7 cellular contexts compared by ENCODE assay signal in genomic region chr2:26172189-26172865, GRCh38. TPM values are rescaled to one million over a fixed set of nuclear protein-coding genes. Genes with fewer than 3 reads are reported as not detected.
DNase-seq lines count a peak whose midpoint lies in the region; FAIRE-seq and TF ChIP-seq lines count a peak whose summit lies in the region.

No MANE protein-coding gene starts in this region.

- peak overlapping the region; percentile 30 for H3K56ac ChIP-seq in H1 (replicated peaks; ENCODE audit: insufficient read length, low read depth, low read length)

- no peak overlapping the region for H2BK120ac ChIP-seq in H1 (replicated peaks; ENCODE audit: low read depth, low read length)

- H3K27ac ChIP-seq in H1 (ENCODE audit: low read depth, low read length), result no peak overlapping the region
- no peak overlapping the region for H3K27ac ChIP-seq in prostate gland

- TF ChIP-seq CTCF in H1 (IDR thresholded peaks at IDR 0.05; ENCODE audit: control extremely low read depth in 1 of 3, insufficient read depth in 1 of 3, low read depth in 1 of 3, low read length in 3 of 3) (no peak), prostate gland (IDR thresholded peaks at IDR 0.05) (no peak)

- H3K79me1 ChIP-seq in H1 (ENCODE audit: low read depth, low read length), result peaks cover 8% of the 10 kb centered on the region

- peaks cover 2 to 20% of the 10 kb centered on the region in 2 experiments for H4K20me1 ChIP-seq in H1 (replicated peaks in 1 of 2; ENCODE audit: control insufficient read depth in 1 of 2, insufficient read depth in 2 of 2, low read length in 2 of 2)

- H3K23me2 ChIP-seq in H1 (ENCODE audit: low read depth, low read length), result peaks cover 9% of the 10 kb centered on the region

- no peak for TF ChIP-seq EP300 in H1 (IDR thresholded peaks at IDR 0.05; ENCODE audit: borderline replicate concordance in 1 of 2, low read depth in 2 of 2, low read length in 2 of 2)

- H3K79me2 ChIP-seq in H1 (ENCODE audit: control insufficient read depth in 1 of 2, insufficient read depth in 2 of 2, low read length in 2 of 2), result peaks cover 0 to 11% of the 10 kb centered on the region in 2 experiments; a peak in 1 of 4 replicates

- no peak for TF ChIP-seq RAD21 in H1 (IDR thresholded peaks at IDR 0.05 in 1 of 2, conservative IDR thresholded peaks at IDR 0.05 in 1 of 2; ENCODE audit: low read depth in 2 of 2, low read length in 2 of 2)

- H3K4me3 ChIP-seq in H1 (ENCODE audit: extremely low read depth in 1 of 4, insufficient read depth in 2 of 4, low read depth in 3 of 4, low read length in 4 of 4) (peak overlapping the region; percentile 30 to 74 (median 56); a peak in 7 of 8 replicates), prostate gland (peak overlapping the region; percentile 33 to 41)

- H4K5ac ChIP-seq in H1 (ENCODE audit: insufficient read length, low read depth, low read length), result no peak overlapping the region

- TF ChIP-seq POLR2A in H1 (IDR thresholded peaks at IDR 0.05; ENCODE audit: control extremely low read depth in 1 of 2, low read depth in 2 of 2, low read length in 2 of 2) (no peak), prostate gland (IDR thresholded peaks at IDR 0.05) (no peak)

- FAIRE-seq in H1 (lab: Jason Lieb, UNC), result no peak

- peak overlapping the region; percentile 72; the same call in 1 of the 2 replicates for H2BK15ac ChIP-seq in H1 (ENCODE audit: low read length)

- H3K9me3 ChIP-seq in H1 (ENCODE audit: insufficient read depth in 2 of 2, low read depth in 1 of 2, low read length in 1 of 2), result no peaks in the 10 kb centered on the region
- H3K9me3 ChIP-seq in prostate gland, result no peaks in the 10 kb centered on the region

- 0 out of 2 replicates have a peak overlapping the region, but pooled peaks have one; percentile 48 for H2BK20ac ChIP-seq in H1 (ENCODE audit: low read length)

- H3K4me1 ChIP-seq in H1 (replicated peaks in 1 of 4; ENCODE audit: control insufficient read depth in 3 of 4, insufficient read depth in 4 of 4, low read length in 3 of 4) (peaks cover 4 to 15% (median 6%) of the 10 kb centered on the region in 4 experiments; a peak in 5 of 7 replicates), prostate gland (replicated peaks) (peaks cover 4% of the 10 kb centered on the region)

- H4K8ac ChIP-seq in H1 (ENCODE audit: extremely low read depth, insufficient read depth, low read length), result no peak overlapping the region

- H3K36me3 ChIP-seq in H1 (ENCODE audit: control insufficient read depth in 2 of 4, insufficient read depth in 4 of 4, low read length in 3 of 4), result peaks cover 0 to 8% (median 2%) of the 10 kb centered on the region in 4 experiments; a peak in 3 of 8 replicates
- H3K36me3 ChIP-seq in prostate gland, result no peaks in the 10 kb centered on the region

- intact Hi-C loops in prostate gland (cut with DNase I), result no loop called here

- no peak overlapping the region for H2BK5ac ChIP-seq in H1 (ENCODE audit: low read depth, low read length)

- peaks cover 0 to 2% (median 0%) of the 10 kb centered on the region in 4 experiments; a peak in 3 of 7 replicates for H3K27me3 ChIP-seq in H1 (replicated peaks in 1 of 4; ENCODE audit: control insufficient read depth in 3 of 4, extremely low read depth in 1 of 4, insufficient read depth in 3 of 4, low read length in 3 of 4)
- H3K27me3 ChIP-seq in prostate gland (replicated peaks; ENCODE audit: insufficient read depth), result no peaks in the 10 kb centered on the region

- H2AK5ac ChIP-seq in H1 (ENCODE audit: low read depth, low read length), result no peak overlapping the region

- no peak overlapping the region for H2AFZ ChIP-seq in H1 (ENCODE audit: low read length)

- CTCF ChIA-PET in H1 (lab: Charles Lee; ENCODE audit: partially characterized antibody), result interaction anchor here (0.6 to 2.8 kb wide), 16 partner anchors 9 to 298 kb away, joined by 3 to 16 read pairs (median 3); partner anchors contain the start of gene ADGRF3

- no peak overlapping the region; a peak in 1 of 7 replicates for H3K9ac ChIP-seq in H1 (replicated peaks in 1 of 4; ENCODE audit: extremely low read depth in 1 of 4, low read depth in 3 of 4, low read length in 3 of 4)

- WGBS in H1 (ENCODE audit: extremely low coverage in 1 of 2, insufficient coverage in 1 of 2, insufficient read length in 1 of 2, insufficient replicate concordance in 2 of 2, low coverage in 1 of 2, low lambda C conversion rate in 2 of 2, missing lambda C conversion rate in 1 of 2), 2 experiments, result 46% methylated on average over 17 of the region's 56 CpGs; no CpG with 5 or more reads in 1 of the 2 experiments
- 47% methylated on average over 24 of the region's 56 CpGs for WGBS in prostate gland

- no peak overlapping the region for H4K91ac ChIP-seq in H1 (replicated peaks; ENCODE audit: insufficient read length, low read length)

- peak overlapping the region; percentile 48 for H3K18ac ChIP-seq in H1 (ENCODE audit: extremely low read depth, low read length)

- peak overlapping the region; percentile 77 for H3K4ac ChIP-seq in H1 (replicated peaks; ENCODE audit: insufficient read length, low read depth, low read length)

- POLR2A ChIA-PET in H1 (lab: Charles Lee; ENCODE audit: partially characterized antibody), result interaction anchor here (0.6 to 7.3 kb wide), 5 partner anchors 15 to 471 kb away, joined by 3 to 65 read pairs (median 3); partner anchors contain the start of gene RAB10

- peak; percentile 21 for DNase-seq in GM03348 (ENCODE audit: low spot score)
- DNase-seq in NCI-H345 (lab: John Stamatoyannopoulos, UW), result peak; percentile 48
- DNase-seq in H1 (ENCODE audit: low read depth in 1 of 2, low spot score in 2 of 2), result no peak
- no peak for DNase-seq in prostate gland (ENCODE audit: low spot score)
- no peak for DNase-seq in NCI-H1105 treated with DMSO at 0.1 percent for 48 hours (lab: John Stamatoyannopoulos, UW)
- no peak for DNase-seq in COLO668 (lab: John Stamatoyannopoulos, UW; ENCODE audit: unreplicated experiment)
- DNase-seq in effector CD4-positive, alpha-beta T cell, result no peak

- H3K23ac ChIP-seq in H1 (ENCODE audit: insufficient read length), result no peak overlapping the region

- H3K4me2 ChIP-seq in H1 (ENCODE audit: insufficient read depth in 1 of 2, low read depth in 2 of 2, low read length in 2 of 2), result peak overlapping the region; percentile 35 to 57; a peak in 3 of 4 replicates

- no peak overlapping the region for H3K14ac ChIP-seq in H1 (ENCODE audit: insufficient read length)

- H2BK12ac ChIP-seq in H1 (ENCODE audit: low read depth, low read length), result 0 out of 2 replicates have a peak overlapping the region, but pooled peaks have one; percentile 60

TF ChIP-seq in H1, 55 proteins besides CTCF, POLR2A, EP300 and RAD21:
- TF ChIP-seq KDM5A (IDR thresholded peaks at IDR 0.05; ENCODE audit: low read length), result no peak
- TF ChIP-seq TBP (IDR thresholded peaks at IDR 0.05; ENCODE audit: low read depth, low read length), result no peak
- TF ChIP-seq HDAC2 (IDR thresholded peaks at IDR 0.05; ENCODE audit: borderline replicate concordance in 1 of 2, low read depth in 2 of 2, low read length in 2 of 2), result peak in 1 of 2 experiments; percentile 97; a peak in 2 of 4 replicates
- TF ChIP-seq RBBP5 (IDR thresholded peaks at IDR 0.05; ENCODE audit: borderline replicate concordance, low read depth, low read length), result no peak
- TF ChIP-seq KDM4A (IDR thresholded peaks at IDR 0.05; ENCODE audit: low read depth, low read length, severe bottlenecking), result peak; percentile 13
- no peak for TF ChIP-seq HDAC6 (IDR thresholded peaks at IDR 0.05; ENCODE audit: low read depth, low read length)
- peak; percentile 99 for TF ChIP-seq KDM1A (IDR thresholded peaks at IDR 0.05; ENCODE audit: borderline replicate concordance, low read length)
- TF ChIP-seq EGR1 (IDR thresholded peaks at IDR 0.05; ENCODE audit: borderline replicate concordance, low read depth, low read length), result no peak
- no peak for TF ChIP-seq NANOG (IDR thresholded peaks at IDR 0.05; ENCODE audit: insufficient read depth, low read depth, low read length, poor library complexity, severe bottlenecking)
- TF ChIP-seq JUN (IDR thresholded peaks at IDR 0.05; ENCODE audit: low read depth, low read length), result no peak
- no peak for TF ChIP-seq CEBPB (IDR thresholded peaks at IDR 0.05; ENCODE audit: low read depth, low read length)
- no peak for TF ChIP-seq TAF1 (IDR thresholded peaks at IDR 0.05; ENCODE audit: low read depth, low read length)
- TF ChIP-seq TCF12 (IDR thresholded peaks at IDR 0.05; ENCODE audit: low read depth, low read length), result no peak
- 0 out of 2 replicates have a peak, but pooled peaks have one; percentile 16 for TF ChIP-seq BACH1 (IDR thresholded peaks at IDR 0.05; ENCODE audit: low read length)
TF ChIP-seq in H1: peak in this region for 4.

RNA-seq across cellular contexts. Expression of gene GAREM2, which starts 0.6 kb away (rescaled TPM):
- 19.9 and 23.0 TPM in 2 replicates for total RNA-seq in H1 (2021; fragmentation: NEBNext Ultra II Directional; extraction: Animal tissue kit (Norgen Biotek cat#: 25700))
- 19.9 and 26.8 TPM in 2 replicates for polyA plus RNA-seq in H1 (2011; rRNA removed)
- 15.8 TPM for polyA plus RNA-seq in H1 (2011; cell fraction: cytosol; rRNA removed)
- polyA plus RNA-seq in H1 (2011; cell fraction: nucleus; rRNA removed), result 41.1 TPM
- polyA plus RNA-seq in H1 (2012, experiment 1 of 2), result 13.0 to 18.4 TPM (median 16.4 TPM) in 4 replicates
- 13.4 TPM for polyA plus RNA-seq in H1 (2012, experiment 2 of 2)
- 25.4 TPM for polyA plus RNA-seq in H1 (2013, experiment 1 of 2)
- polyA plus RNA-seq in H1 (2013, experiment 2 of 2), result 20.1 TPM
- polyA minus RNA-seq in H1 (2011; rRNA and poly(A)+ RNA removed), result 16.4 and 22.5 TPM in 2 replicates
- 14.2 TPM for polyA minus RNA-seq in H1 (2011; cell fraction: cytosol; rRNA and poly(A)+ RNA removed)
- polyA minus RNA-seq in H1 (2011; cell fraction: nucleus; rRNA and poly(A)+ RNA removed), result 20.2 TPM
- total RNA-seq in prostate gland, result 1 to 10 TPM; 3.5 TPM

Comparison
In these comparisons a context has a peak if more than half of its experiments do, and no peak if none do; other contexts are left out.
1. DNase-seq: peak in GM03348 (single experiment) and NCI-H345 (single experiment); none in H1 (0 of 2), prostate gland (single experiment), NCI-H1105 treated with DMSO at 0.1 percent for 48 hours (single experiment), COLO668 (single experiment) and effector CD4-positive, alpha-beta T cell (single experiment).